ENCODE assay signal across 1 cellular context in the genomic region with DNA sequence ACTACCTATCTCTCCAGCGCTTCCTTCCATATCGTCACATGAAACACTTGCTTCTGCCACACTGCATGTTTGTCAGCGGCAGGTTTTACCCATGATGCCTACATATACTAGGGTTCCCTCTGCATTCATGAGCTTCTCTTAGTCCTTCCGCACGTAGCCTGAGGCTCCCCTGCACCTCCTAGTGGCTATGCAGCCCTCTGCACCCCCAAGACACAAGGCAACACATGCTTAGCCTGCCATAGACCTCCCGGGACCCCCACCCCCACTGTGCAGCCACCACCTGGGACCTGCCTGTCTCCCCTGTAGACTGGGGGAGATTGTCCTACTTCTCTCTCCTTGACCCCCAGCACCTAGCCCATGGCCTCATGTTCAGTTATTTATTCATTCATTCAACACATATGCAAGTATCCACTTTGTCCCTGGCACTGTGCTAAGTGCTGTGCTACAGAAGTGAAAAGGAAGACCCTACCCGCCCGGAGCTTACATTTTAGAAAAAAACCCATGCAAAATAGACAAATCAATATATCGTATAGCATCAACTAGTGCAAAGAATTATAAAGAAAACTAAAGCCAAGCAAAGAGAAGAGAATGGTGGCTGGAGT.
TF ChIP-seq lines count a peak whose summit lies in the region.

No MANE protein-coding gene starts in this region.

TF ChIP-seq in endothelial cell of umbilical vein, 7 proteins besides CTCF, POLR2A, EP300 and RAD21 (continued from another document):
- TF ChIP-seq, protein P1, sequence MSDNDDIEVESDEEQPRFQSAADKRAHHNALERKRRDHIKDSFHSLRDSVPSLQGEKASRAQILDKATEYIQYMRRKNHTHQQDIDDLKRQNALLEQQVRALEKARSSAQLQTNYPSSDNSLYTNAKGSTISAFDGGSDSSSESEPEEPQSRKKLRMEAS (IDR thresholded peaks at IDR 0.05; ENCODE audit: insufficient read depth, insufficient read length) = no peak
- no peak for TF ChIP-seq EZH2 (IDR thresholded peaks at IDR 0.05; ENCODE audit: borderline replicate concordance, low read depth, low read length, severe bottlenecking)
- no peak for TF ChIP-seq JUN (IDR thresholded peaks at IDR 0.05; ENCODE audit: borderline replicate concordance, insufficient read depth, insufficient read length, low read depth)
- no peak for TF ChIP-seq MYC (IDR thresholded peaks at IDR 0.05; ENCODE audit: low read depth, low read length)
